Comparison of ENCODE assay signal across 9 cellular contexts in the genomic region with DNA sequence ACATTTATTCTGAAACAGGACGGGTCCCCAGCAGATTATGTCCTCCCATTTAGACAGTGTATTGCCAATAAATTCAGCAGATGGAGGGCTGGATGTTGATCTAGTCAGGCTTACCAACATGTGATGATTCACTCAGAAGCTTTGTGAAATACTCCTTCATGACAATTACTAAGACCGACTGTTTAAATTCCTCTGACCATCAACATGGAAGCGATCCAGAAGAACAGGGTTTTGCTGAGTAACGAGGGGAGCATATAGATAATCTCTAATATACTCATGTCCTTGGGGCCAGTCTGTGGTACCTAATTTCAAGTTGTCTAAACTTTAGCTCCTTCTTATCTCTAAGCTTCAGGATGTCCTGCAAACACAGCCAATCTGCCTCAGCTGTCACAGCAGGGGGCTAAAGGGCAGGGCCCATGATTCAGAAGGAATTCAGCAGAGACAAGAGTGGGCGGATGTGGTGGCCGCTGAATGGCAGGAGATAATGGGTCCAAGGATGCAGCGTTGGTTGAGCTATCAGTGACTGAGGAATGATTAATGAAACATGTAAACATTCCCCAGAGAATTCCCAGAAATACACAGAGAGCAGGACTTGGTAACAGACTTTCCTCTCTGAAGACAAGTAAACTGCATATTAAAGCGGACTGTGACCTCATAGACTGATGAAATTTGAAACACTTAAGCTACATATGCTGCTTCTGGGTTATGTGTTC.
DNase-seq lines count a peak whose midpoint lies in the region; ATAC-seq and TF ChIP-seq lines count a peak whose summit lies in the region.
"Had no signal": no experiment of that assay in that cellular context is flagged by ENCODE, and none has a peak within 500 bp of the region (broad histone marks: within the 10 kb centered on the region; RNA-seq: fewer than 3 reads in every experiment).

No MANE protein-coding gene starts in this region.

- H3K9ac ChIP-seq in HUES64 (ENCODE audit: low read depth, low read length): no peak overlapping the region

- CTCF ChIA-PET in MCF 10A (lab: Yijun Ruan, JAX): interaction anchor here (0.6 to 1.8 kb wide), 2 partner anchors 10 to 77 kb away, joined by 5 to 6 read pairs; no protein-coding TSS in a partner anchor

- peak overlapping the region; percentile 78 for H3K27ac Mint-ChIP-seq in MCF 10A (ENCODE audit: low read depth, unreplicated experiment)
- H3K27ac Mint-ChIP-seq: activated naive CD8-positive, alpha-beta T cell had no signal

- POLR2A ChIA-PET in MCF 10A (lab: Yijun Ruan, JAX): interaction anchor here (0.6 to 2.9 kb wide), 11 partner anchors 11 to 256 kb away, joined by 3 to 11 read pairs (median 3); partner anchors contain the start of gene IL6ST

- no peaks in the 10 kb centered on the region for H3K9me3 Mint-ChIP-seq in MCF 10A (ENCODE audit: unreplicated experiment)

- H3K27me3 ChIP-seq in HUES64 (ENCODE audit: insufficient read depth, low read length) (no peaks in the 10 kb centered on the region), aorta (ENCODE audit: control insufficient read depth in 1 of 2, insufficient read depth in 2 of 2, low read length in 1 of 2) (no peaks in the 10 kb centered on the region)

- H3K4me1 Mint-ChIP-seq in MCF 10A (ENCODE audit: insufficient read depth, unreplicated experiment): peaks cover 13% of the 10 kb centered on the region

- DNase-seq in AG08396 (ENCODE audit: low spot score) (peak; percentile 85), MCF 10A (ENCODE audit: unreplicated experiment) (peak; percentile 89), left lobe of liver (ENCODE audit: low spot score) (peak; percentile 58), aorta (peak; percentile 60 to 77), superior temporal gyrus (ENCODE audit: extremely low spot score) (no peak)
- no peak for DNase-seq in stimulated activated CD4-positive, alpha-beta T cell treated with anti-CD3 and anti-CD28 coated beads, Interleukin-4, amount 100 ng/mL, for 1 hour

- H3K36me3 ChIP-seq in HUES64 (ENCODE audit: insufficient read depth, low read length): no peaks in the 10 kb centered on the region
- H3K36me3 ChIP-seq in aorta (ENCODE audit: control insufficient read depth in 1 of 2, insufficient read depth in 2 of 2, low read length in 1 of 2): no peaks in the 10 kb centered on the region

- no TSS peak for BruUV-seq in MCF 10A (replicated peaks; lab: Mats Ljungman, UMichigan)

- intact Hi-C loops in MCF 10A (cut with micrococcal nuclease) (loop anchor here (1.0 kb wide), 1 partner anchor 11 kb away; no protein-coding TSS in a partner anchor), aorta (cut with DNase I) (no loop called here)

- H3K9me3 ChIP-seq in HUES64 (ENCODE audit: insufficient read depth, low read depth, low read length): no peaks in the 10 kb centered on the region
- no peaks in the 10 kb centered on the region for H3K9me3 ChIP-seq in aorta (ENCODE audit: control insufficient read depth, low read length)

- no peaks in the 10 kb centered on the region for H3K36me3 Mint-ChIP-seq in MCF 10A (ENCODE audit: insufficient read depth, unreplicated experiment)

- H3K27ac ChIP-seq in HUES64 (ENCODE audit: low read depth, low read length) (peak overlapping the region; percentile 40; the same call in 1 of the 2 replicates), aorta (ENCODE audit: low read depth in 1 of 2, low read length in 2 of 2) (no peak overlapping the region)

- 77% methylated on average over 7 of the region's 8 CpGs for WGBS in HUES64
- 75 to 77% methylated on average over 8 of the region's 8 CpGs for WGBS in aorta, 2 donors

- ATAC-seq in left lobe of liver (peak; percentile 89), aorta (ENCODE audit: low FRiP score) (peak; percentile 41), GM19455 (IDR thresholded peaks at IDR 0.05; ENCODE audit: unreplicated experiment) (no peak)

- no peaks in the 10 kb centered on the region for H3K27me3 Mint-ChIP-seq in MCF 10A (ENCODE audit: insufficient read depth, unreplicated experiment)
- H3K27me3 Mint-ChIP-seq: activated naive CD8-positive, alpha-beta T cell had no signal

- no peak overlapping the region for H3K4me3 ChIP-seq in HUES64 (ENCODE audit: low read length)
- no peak overlapping the region for H3K4me3 ChIP-seq in aorta (ENCODE audit: low read length in 2 of 2)

- no peak overlapping the region for H3K4me3 Mint-ChIP-seq in MCF 10A (ENCODE audit: unreplicated experiment)
- H3K4me3 Mint-ChIP-seq: activated naive CD8-positive, alpha-beta T cell had no signal

- no peak for TF ChIP-seq CTCF in MCF 10A (IDR thresholded peaks at IDR 0.05; ENCODE audit: unreplicated experiment)

- H3K4me1 ChIP-seq in HUES64 (ENCODE audit: insufficient read depth, low read length) (peaks cover 8% of the 10 kb centered on the region; the same call in 1 of the 2 replicates), aorta (ENCODE audit: control insufficient read depth in 1 of 2, insufficient read depth in 2 of 2, low read length in 2 of 2) (no peaks in the 10 kb centered on the region)

Comparison
In these comparisons a context has a peak if more than half of its experiments do, and no peak if none do; other contexts are left out.
1. DNase-seq: peak in AG08396 (single experiment), MCF 10A (single experiment), left lobe of liver (single experiment) and aorta (2 of 2); none in stimulated activated CD4-positive, alpha-beta T cell treated with anti-CD3 and anti-CD28 coated beads, Interleukin-4, amount 100 ng/mL, for 1 hour (single experiment) and superior temporal gyrus (single experiment).